In the genomic region with DNA sequence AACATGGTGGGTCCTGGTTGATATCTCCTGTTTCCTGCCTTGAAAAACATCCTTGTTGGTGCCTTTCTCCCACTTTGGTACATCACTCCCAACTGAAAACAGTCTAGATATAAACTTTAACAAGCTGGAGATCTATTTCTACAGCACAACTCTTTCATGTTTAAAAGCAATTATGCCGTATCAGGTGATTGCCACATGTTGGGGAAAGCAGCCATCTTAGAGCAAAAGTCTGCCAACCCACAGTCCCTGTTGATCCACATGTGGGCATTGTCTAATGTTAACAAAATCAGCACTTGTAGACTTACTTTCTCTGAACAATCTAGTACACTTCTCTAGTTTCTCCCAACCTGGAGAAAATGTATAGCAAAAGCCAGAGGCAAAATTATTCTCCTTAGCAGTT, we compare ENCODE assay signal across 1 cellular context.
TF ChIP-seq lines count a peak whose summit lies in the region.

No MANE protein-coding gene starts in this region.

TF ChIP-seq in GM23338, 12 proteins besides CTCF, POLR2A, EP300 and RAD21 (continued from another document):
- TF ChIP-seq, protein P1, sequence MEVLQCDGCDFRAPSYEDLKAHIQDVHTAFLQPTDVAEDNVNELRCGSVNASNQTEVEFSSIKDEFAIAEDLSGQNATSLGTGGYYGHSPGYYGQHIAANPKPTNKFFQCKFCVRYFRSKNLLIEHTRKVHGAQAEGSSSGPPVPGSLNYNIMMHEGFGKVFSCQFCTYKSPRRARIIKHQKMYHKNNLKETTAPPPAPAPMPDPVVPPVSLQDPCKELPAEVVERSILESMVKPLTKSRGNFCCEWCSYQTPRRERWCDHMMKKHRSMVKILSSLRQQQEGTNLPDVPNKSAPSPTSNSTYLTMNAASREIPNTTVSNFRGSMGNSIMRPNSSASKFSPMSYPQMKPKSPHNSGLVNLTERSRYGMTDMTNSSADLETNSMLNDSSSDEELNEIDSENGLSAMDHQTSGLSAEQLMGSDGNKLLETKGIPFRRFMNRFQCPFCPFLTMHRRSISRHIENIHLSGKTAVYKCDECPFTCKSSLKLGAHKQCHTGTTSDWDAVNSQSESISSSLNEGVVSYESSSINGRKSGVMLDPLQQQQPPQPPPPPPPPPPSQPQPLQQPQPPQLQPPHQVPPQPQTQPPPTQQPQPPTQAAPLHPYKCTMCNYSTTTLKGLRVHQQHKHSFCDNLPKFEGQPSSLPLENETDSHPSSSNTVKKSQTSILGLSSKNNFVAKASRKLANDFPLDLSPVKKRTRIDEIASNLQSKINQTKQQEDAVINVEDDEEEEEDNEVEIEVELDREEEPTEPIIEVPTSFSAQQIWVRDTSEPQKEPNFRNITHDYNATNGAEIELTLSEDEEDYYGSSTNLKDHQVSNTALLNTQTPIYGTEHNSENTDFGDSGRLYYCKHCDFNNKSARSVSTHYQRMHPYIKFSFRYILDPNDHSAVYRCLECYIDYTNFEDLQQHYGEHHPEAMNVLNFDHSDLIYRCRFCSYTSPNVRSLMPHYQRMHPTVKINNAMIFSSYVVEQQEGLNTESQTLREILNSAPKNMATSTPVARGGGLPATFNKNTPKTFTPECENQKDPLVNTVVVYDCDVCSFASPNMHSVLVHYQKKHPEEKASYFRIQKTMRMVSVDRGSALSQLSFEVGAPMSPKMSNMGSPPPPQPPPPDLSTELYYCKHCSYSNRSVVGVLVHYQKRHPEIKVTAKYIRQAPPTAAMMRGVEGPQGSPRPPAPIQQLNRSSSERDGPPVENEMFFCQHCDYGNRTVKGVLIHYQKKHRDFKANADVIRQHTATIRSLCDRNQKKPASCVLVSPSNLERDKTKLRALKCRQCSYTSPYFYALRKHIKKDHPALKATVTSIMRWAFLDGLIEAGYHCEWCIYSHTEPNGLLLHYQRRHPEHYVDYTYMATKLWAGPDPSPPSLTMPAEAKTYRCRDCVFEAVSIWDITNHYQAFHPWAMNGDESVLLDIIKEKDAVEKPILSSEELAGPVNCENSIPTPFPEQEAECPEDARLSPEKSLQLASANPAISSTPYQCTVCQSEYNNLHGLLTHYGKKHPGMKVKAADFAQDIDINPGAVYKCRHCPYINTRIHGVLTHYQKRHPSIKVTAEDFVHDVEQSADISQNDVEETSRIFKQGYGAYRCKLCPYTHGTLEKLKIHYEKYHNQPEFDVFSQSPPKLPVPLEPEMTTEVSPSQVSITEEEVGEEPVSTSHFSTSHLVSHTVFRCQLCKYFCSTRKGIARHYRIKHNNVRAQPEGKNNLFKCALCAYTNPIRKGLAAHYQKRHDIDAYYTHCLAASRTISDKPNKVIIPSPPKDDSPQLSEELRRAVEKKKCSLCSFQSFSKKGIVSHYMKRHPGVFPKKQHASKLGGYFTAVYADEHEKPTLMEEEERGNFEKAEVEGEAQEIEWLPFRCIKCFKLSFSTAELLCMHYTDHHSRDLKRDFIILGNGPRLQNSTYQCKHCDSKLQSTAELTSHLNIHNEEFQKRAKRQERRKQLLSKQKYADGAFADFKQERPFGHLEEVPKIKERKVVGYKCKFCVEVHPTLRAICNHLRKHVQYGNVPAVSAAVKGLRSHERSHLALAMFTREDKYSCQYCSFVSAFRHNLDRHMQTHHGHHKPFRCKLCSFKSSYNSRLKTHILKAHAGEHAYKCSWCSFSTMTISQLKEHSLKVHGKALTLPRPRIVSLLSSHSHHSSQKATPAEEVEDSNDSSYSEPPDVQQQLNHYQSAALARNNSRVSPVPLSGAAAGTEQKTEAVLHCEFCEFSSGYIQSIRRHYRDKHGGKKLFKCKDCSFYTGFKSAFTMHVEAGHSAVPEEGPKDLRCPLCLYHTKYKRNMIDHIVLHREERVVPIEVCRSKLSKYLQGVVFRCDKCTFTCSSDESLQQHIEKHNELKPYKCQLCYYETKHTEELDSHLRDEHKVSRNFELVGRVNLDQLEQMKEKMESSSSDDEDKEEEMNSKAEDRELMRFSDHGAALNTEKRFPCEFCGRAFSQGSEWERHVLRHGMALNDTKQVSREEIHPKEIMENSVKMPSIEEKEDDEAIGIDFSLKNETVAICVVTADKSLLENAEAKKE (CRISPR knock-in tag; IDR thresholded peaks at IDR 0.05) = no peak
- TF ChIP-seq CREB1 (CRISPR knock-in tag; IDR thresholded peaks at IDR 0.05; ENCODE audit: low read depth) (no peak), NANOG (IDR thresholded peaks at IDR 0.05; ENCODE audit: borderline replicate concordance) (no peak), ZNF114 (CRISPR knock-in tag; IDR thresholded peaks at IDR 0.05) (no peak), EZH2phosphoT487 (IDR thresholded peaks at IDR 0.05; ENCODE audit: unreplicated experiment) (no peak), REST (IDR thresholded peaks at IDR 0.05; ENCODE audit: unreplicated experiment) (no peak), STAT1 (IDR thresholded peaks at IDR 0.05; ENCODE audit: unreplicated experiment) (no peak), EZH2 (IDR thresholded peaks at IDR 0.05; ENCODE audit: low read depth, unreplicated experiment) (no peak)
